8 cellular contexts compared by ENCODE assay signal in the genomic region with DNA sequence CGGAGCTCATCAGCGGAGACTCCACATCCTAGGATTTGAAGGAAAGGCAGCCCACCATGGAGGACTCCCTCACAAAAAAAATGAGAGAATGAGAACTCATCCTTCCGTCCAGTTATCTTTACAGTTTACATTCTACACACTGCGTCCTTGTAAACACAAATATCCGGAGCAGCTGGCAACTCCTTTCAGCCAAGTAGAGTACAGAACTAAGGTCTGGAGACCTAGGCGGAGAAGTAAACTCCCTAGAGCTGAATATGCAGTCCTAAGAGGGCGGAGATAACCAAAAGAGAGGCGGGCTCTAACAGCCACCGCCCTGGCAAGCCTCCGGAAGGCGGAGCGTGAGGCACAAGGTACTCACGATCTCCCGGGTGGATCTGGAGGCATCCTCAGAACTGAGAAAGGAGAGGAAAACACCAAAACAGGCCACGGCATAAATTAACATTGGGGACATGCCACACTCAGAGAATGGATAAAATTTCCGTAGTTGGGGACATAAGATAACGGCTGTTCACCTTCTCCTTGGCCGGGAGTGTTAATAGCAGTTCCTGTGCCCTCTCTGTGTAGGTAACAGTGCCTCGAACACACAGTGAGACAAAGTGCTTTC. TPM values are rescaled to one million over a fixed set of nuclear protein-coding genes. Genes with fewer than 3 reads are reported as not detected.
DNase-seq lines count a peak whose midpoint lies in the region; ATAC-seq and TF ChIP-seq lines count a peak whose summit lies in the region.

No MANE protein-coding gene starts in this region.

- WGBS in gastroesophageal sphincter (ENCODE audit: low coverage in 1 of 2), 2 donors, result 0% methylated on average over 10 to 17 of the region's 19 CpGs
- under 1% methylated on average over 19 of the region's 19 CpGs for WGBS in suprapubic skin

- TF ChIP-seq EP300 in gastroesophageal sphincter (IDR thresholded peaks at IDR 0.05) (no peak), suprapubic skin (IDR thresholded peaks at IDR 0.05) (no peak)

- H3K4me3 ChIP-seq in MG63 (peak overlapping the region; percentile 99), SJSA1 (peak overlapping the region; percentile 85), gastroesophageal sphincter (peak overlapping the region; percentile 39 to 88), suprapubic skin (peak overlapping the region; percentile 89)

- H3K36me3 ChIP-seq in MG63 (peaks cover 4% of the 10 kb centered on the region), SJSA1 (peaks cover 12% of the 10 kb centered on the region), gastroesophageal sphincter (peaks cover 0 to 4% of the 10 kb centered on the region in 2 donors), suprapubic skin (no peaks in the 10 kb centered on the region)

- DNase-seq in DMS79 (lab: John Stamatoyannopoulos, UW) (peak; percentile 27), MG63 (peak; percentile 84), SJSA1 (ENCODE audit: low read depth in 1 of 2, low spot score in 2 of 2) (peak; percentile 77 to 80), nucleus accumbens (lab: John Stamatoyannopoulos, UW) (peak in 54 of 56 donors; percentile 19 to 87 (median 57)), suprapubic skin (ENCODE audit: low spot score in 2 of 2) (peak; percentile 93)
- peak; percentile 80 for DNase-seq in activated naive CD4-positive, alpha-beta T cell treated with Interleukin-2 at 50 U/mL for 16 hours

- TF ChIP-seq POLR2A in gastroesophageal sphincter (IDR thresholded peaks at IDR 0.05) (peak; percentile 14 to 41), suprapubic skin (IDR thresholded peaks at IDR 0.05) (no peak)

- ATAC-seq in gastroesophageal sphincter, result peak; percentile 14
- no peak for ATAC-seq in GM21515 (IDR thresholded peaks at IDR 0.05; ENCODE audit: unreplicated experiment)

- H3K27me3 ChIP-seq in MG63 (no peaks in the 10 kb centered on the region), SJSA1 (replicated peaks) (no peaks in the 10 kb centered on the region), gastroesophageal sphincter (no peaks in the 10 kb centered on the region), suprapubic skin (no peaks in the 10 kb centered on the region)

- H3K4me1 ChIP-seq in SJSA1 (replicated peaks), result peaks cover 38% of the 10 kb centered on the region
- H3K4me1 ChIP-seq in gastroesophageal sphincter, result peaks cover 2 to 52% (median 17%) of the 10 kb centered on the region in 3 donors
- peaks cover 43% of the 10 kb centered on the region for H3K4me1 ChIP-seq in suprapubic skin

- H3K27ac ChIP-seq in SJSA1 (peak overlapping the region; percentile 64), gastroesophageal sphincter (peak overlapping the region; percentile 94 to 100 (median 100)), suprapubic skin (peak overlapping the region; percentile 97)

- H3K9me3 ChIP-seq in MG63, result no peaks in the 10 kb centered on the region
- no peaks in the 10 kb centered on the region for H3K9me3 ChIP-seq in SJSA1 (replicated peaks)
- H3K9me3 ChIP-seq in gastroesophageal sphincter, result no peaks in the 10 kb centered on the region
- no peaks in the 10 kb centered on the region for H3K9me3 ChIP-seq in suprapubic skin

- TF ChIP-seq CTCF in gastroesophageal sphincter (IDR thresholded peaks at IDR 0.05) (peak in 1 of 4 experiments; percentile 2), suprapubic skin (IDR thresholded peaks at IDR 0.05) (no peak)

RNA-seq across cellular contexts. Expression of a gene that starts 1.0 kb away (rescaled TPM):
- 18.0 and 21.4 TPM in 2 replicates for total RNA-seq in MG63 (2014; rRNA removed; shearing (Covaris generic); ENCODE audit: low replicate concordance)
- 11.7 and 29.4 TPM in 2 replicates for total RNA-seq in SJSA1 (2014; rRNA removed; shearing (Covaris generic))
- total RNA-seq in gastroesophageal sphincter (10 to 100 TPM; 31.7 to 54.8 (median 35.8) TPM), suprapubic skin (10 to 100 TPM; 55.2 to 94.8 (median 66.0) TPM)

Comparison
In these comparisons a context has a peak if more than half of its experiments do, and no peak if none do; other contexts are left out.
1. DNase-seq: peak in every context shown above with its lines; median percentile 93 in suprapubic skin; 84 in MG63; 80 in activated naive CD4-positive, alpha-beta T cell treated with Interleukin-2 at 50 U/mL for 16 hours; 78 in SJSA1; 57 in nucleus accumbens; 27 in DMS79.
2. POLR2A ChIP-seq: peak in gastroesophageal sphincter (2 of 2); none in suprapubic skin (0 of 2).
3. Peak in every context shown above with its lines, with median percentiles within 50 percentile points of each other: H3K4me3 ChIP-seq and H3K27ac ChIP-seq.